In the genomic region with DNA sequence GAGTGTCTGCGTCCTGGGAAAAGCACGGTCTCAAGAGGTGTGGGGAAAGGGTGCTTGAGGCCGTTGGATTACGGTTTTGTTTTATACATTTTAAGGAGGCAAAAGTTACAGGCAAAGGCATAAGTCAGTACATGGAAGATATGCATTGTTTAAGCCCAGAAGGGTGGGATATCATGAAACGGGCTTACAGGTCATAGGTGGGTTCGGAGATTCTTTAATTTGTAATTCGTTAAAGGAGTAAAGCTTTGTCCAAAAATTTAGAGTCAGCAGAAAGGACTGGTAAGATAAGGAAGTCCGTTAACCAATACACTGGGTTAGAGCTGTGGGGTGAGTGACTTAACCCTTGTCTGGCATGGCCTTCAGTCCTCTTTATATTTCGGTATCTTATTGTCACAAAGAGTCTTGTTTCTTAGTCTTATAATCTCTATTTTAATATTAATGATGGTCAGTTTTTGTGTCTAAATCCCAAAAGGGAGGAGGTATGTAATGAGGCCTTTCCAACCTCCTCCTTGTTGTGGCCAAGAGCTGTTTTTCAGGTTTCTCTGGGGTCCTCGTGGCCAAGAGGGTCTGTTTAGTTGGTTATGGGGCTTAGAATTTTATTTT, we compare ENCODE assay signal across 2 cellular contexts.
TF ChIP-seq lines count a peak whose summit lies in the region.

No MANE protein-coding gene starts in this region.

TF ChIP-seq in liver, 16 proteins besides CTCF, POLR2A, EP300 and RAD21:
- TF ChIP-seq, protein P1, sequence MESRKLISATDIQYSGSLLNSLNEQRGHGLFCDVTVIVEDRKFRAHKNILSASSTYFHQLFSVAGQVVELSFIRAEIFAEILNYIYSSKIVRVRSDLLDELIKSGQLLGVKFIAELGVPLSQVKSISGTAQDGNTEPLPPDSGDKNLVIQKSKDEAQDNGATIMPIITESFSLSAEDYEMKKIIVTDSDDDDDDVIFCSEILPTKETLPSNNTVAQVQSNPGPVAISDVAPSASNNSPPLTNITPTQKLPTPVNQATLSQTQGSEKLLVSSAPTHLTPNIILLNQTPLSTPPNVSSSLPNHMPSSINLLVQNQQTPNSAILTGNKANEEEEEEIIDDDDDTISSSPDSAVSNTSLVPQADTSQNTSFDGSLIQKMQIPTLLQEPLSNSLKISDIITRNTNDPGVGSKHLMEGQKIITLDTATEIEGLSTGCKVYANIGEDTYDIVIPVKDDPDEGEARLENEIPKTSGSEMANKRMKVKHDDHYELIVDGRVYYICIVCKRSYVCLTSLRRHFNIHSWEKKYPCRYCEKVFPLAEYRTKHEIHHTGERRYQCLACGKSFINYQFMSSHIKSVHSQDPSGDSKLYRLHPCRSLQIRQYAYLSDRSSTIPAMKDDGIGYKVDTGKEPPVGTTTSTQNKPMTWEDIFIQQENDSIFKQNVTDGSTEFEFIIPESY (IDR thresholded peaks at IDR 0.05), result no peak
- TF ChIP-seq GABPA (IDR thresholded peaks at IDR 0.05 in 1 of 2, conservative IDR thresholded peaks at IDR 0.05 in 1 of 2) (no peak), HNF4A (conservative IDR thresholded peaks at IDR 0.05) (no peak), YY1 (IDR thresholded peaks at IDR 0.05) (no peak), HNF4G (IDR thresholded peaks at IDR 0.05) (no peak), JUND (IDR thresholded peaks at IDR 0.05) (no peak), EGR1 (IDR thresholded peaks at IDR 0.05; ENCODE audit: low read depth in 2 of 2) (no peak), FOXA2 (IDR thresholded peaks at IDR 0.05) (no peak), NR2F2 (IDR thresholded peaks at IDR 0.05) (no peak), TAF1 (conservative IDR thresholded peaks at IDR 0.05) (no peak), FOXA1 (IDR thresholded peaks at IDR 0.05) (no peak), RXRA (IDR thresholded peaks at IDR 0.05) (no peak)
- TF ChIP-seq, protein P2, sequence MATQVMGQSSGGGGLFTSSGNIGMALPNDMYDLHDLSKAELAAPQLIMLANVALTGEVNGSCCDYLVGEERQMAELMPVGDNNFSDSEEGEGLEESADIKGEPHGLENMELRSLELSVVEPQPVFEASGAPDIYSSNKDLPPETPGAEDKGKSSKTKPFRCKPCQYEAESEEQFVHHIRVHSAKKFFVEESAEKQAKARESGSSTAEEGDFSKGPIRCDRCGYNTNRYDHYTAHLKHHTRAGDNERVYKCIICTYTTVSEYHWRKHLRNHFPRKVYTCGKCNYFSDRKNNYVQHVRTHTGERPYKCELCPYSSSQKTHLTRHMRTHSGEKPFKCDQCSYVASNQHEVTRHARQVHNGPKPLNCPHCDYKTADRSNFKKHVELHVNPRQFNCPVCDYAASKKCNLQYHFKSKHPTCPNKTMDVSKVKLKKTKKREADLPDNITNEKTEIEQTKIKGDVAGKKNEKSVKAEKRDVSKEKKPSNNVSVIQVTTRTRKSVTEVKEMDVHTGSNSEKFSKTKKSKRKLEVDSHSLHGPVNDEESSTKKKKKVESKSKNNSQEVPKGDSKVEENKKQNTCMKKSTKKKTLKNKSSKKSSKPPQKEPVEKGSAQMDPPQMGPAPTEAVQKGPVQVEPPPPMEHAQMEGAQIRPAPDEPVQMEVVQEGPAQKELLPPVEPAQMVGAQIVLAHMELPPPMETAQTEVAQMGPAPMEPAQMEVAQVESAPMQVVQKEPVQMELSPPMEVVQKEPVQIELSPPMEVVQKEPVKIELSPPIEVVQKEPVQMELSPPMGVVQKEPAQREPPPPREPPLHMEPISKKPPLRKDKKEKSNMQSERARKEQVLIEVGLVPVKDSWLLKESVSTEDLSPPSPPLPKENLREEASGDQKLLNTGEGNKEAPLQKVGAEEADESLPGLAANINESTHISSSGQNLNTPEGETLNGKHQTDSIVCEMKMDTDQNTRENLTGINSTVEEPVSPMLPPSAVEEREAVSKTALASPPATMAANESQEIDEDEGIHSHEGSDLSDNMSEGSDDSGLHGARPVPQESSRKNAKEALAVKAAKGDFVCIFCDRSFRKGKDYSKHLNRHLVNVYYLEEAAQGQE (IDR thresholded peaks at IDR 0.05), result no peak
- TF ChIP-seq, protein P3, sequence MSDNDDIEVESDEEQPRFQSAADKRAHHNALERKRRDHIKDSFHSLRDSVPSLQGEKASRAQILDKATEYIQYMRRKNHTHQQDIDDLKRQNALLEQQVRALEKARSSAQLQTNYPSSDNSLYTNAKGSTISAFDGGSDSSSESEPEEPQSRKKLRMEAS (IDR thresholded peaks at IDR 0.05), result no peak
- TF ChIP-seq, protein P4, sequence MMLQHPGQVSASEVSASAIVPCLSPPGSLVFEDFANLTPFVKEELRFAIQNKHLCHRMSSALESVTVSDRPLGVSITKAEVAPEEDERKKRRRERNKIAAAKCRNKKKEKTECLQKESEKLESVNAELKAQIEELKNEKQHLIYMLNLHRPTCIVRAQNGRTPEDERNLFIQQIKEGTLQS (IDR thresholded peaks at IDR 0.05), result no peak

TF ChIP-seq in HepG2, 621 proteins besides CTCF, POLR2A, EP300 and RAD21:
- TF ChIP-seq, protein P5, sequence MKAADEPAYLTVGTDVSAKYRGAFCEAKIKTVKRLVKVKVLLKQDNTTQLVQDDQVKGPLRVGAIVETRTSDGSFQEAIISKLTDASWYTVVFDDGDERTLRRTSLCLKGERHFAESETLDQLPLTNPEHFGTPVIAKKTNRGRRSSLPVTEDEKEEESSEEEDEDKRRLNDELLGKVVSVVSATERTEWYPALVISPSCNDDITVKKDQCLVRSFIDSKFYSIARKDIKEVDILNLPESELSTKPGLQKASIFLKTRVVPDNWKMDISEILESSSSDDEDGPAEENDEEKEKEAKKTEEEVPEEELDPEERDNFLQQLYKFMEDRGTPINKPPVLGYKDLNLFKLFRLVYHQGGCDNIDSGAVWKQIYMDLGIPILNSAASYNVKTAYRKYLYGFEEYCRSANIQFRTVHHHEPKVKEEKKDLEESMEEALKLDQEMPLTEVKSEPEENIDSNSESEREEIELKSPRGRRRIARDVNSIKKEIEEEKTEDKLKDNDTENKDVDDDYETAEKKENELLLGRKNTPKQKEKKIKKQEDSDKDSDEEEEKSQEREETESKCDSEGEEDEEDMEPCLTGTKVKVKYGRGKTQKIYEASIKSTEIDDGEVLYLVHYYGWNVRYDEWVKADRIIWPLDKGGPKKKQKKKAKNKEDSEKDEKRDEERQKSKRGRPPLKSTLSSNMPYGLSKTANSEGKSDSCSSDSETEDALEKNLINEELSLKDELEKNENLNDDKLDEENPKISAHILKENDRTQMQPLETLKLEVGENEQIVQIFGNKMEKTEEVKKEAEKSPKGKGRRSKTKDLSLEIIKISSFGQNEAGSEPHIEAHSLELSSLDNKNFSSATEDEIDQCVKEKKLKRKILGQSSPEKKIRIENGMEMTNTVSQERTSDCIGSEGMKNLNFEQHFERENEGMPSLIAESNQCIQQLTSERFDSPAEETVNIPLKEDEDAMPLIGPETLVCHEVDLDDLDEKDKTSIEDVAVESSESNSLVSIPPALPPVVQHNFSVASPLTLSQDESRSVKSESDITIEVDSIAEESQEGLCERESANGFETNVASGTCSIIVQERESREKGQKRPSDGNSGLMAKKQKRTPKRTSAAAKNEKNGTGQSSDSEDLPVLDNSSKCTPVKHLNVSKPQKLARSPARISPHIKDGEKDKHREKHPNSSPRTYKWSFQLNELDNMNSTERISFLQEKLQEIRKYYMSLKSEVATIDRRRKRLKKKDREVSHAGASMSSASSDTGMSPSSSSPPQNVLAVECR (CRISPR knock-in tag; IDR thresholded peaks at IDR 0.05; ENCODE audit: borderline replicate concordance), result no peak
- TF ChIP-seq ZNF207 (IDR thresholded peaks at IDR 0.05; ENCODE audit: borderline replicate concordance) (no peak), SRF (IDR thresholded peaks at IDR 0.05; ENCODE audit: low read depth, low read length) (no peak), GZF1 (CRISPR knock-in tag; IDR thresholded peaks at IDR 0.05) (no peak), ZNF766 (CRISPR knock-in tag; IDR thresholded peaks at IDR 0.05; ENCODE audit: borderline replicate concordance) (no peak), MAFK (conservative IDR thresholded peaks at IDR 0.05 in 1 of 2, IDR thresholded peaks at IDR 0.05 in 1 of 2; ENCODE audit: low read length in 2 of 2) (peak in 1 of 2 experiments; percentile 25; a peak in 1 of 4 replicates), ZNF12 (CRISPR knock-in tag; IDR thresholded peaks at IDR 0.05) (no peak)
